In the genomic region with DNA sequence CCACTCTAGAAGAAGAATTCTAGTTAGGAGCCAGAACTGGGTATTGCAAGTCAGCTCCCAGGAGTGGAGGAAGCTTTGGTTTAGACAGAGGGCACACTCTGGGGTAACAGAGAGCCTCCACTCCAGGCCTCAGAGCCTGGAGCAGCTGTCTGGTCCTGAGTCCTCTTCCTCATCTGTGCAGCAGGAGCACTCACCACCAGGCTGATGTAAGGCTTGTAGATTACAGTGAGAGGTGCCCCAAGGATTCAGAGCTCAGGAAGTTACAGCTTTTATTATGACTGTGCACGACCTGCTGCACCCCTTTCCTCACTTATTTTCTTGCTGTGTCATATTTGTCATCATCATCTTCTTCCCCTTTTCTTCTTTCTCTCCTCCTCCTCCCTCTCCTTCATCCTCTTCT, we compare ENCODE assay signal across 18 cellular contexts.
"Had no signal": no experiment of that assay in that cellular context is flagged by ENCODE, and none has a peak within 500 bp of the region (broad histone marks: within the 10 kb centered on the region; RNA-seq: fewer than 3 reads in every experiment).

No MANE protein-coding gene starts in this region.

- H3K27ac Mint-ChIP-seq: activated CD4-positive, alpha-beta T cell treated with anti-CD3 and anti-CD28 coated beads, Interleukin-2, amount 10 ng/mL, durations not matched to agents 7 days and 5 days; activated CD8-positive, alpha-beta T cell treated with anti-CD3 and anti-CD28 coated beads, Interleukin-2, amount 10 ng/mL, durations not matched to agents 7 days and 5 days; activated naive CD4-positive, alpha-beta T cell treated with anti-CD3 and anti-CD28 coated beads, Interleukin-2, amount 50 U/mL, for 24 hours; activated naive CD8-positive, alpha-beta T cell treated with anti-CD3 and anti-CD28 coated beads, Interleukin-2, amount 50 U/mL, for 24 hours; mesothelial cell of epicardium had no signal

- H3K4me1 Mint-ChIP-seq: activated naive CD4-positive, alpha-beta T cell treated with anti-CD3 and anti-CD28 coated beads, Interleukin-2, amount 50 U/mL, for 24 hours; activated naive CD8-positive, alpha-beta T cell treated with anti-CD3 and anti-CD28 coated beads, Interleukin-2, amount 50 U/mL, for 24 hours; mesothelial cell of epicardium; naive B cell had no signal

- H3K4me3 Mint-ChIP-seq: activated CD4-positive, alpha-beta T cell treated with anti-CD3 and anti-CD28 coated beads, Interleukin-2, amount 10 ng/mL, durations not matched to agents 7 days and 5 days; activated CD8-positive, alpha-beta T cell treated with anti-CD3 and anti-CD28 coated beads, Interleukin-2, amount 10 ng/mL, durations not matched to agents 7 days and 5 days; activated naive CD4-positive, alpha-beta T cell treated with anti-CD3 and anti-CD28 coated beads, Interleukin-2, amount 50 U/mL, for 24 hours; activated naive CD8-positive, alpha-beta T cell treated with anti-CD3 and anti-CD28 coated beads, Interleukin-2, amount 50 U/mL, for 24 hours; mesothelial cell of epicardium; naive B cell; neural progenitor cell had no signal

- H3K36me3 Mint-ChIP-seq: activated naive CD4-positive, alpha-beta T cell treated with anti-CD3 and anti-CD28 coated beads, Interleukin-2, amount 50 U/mL, for 24 hours; mesothelial cell of epicardium; naive B cell had no signal

- H3K9me3 Mint-ChIP-seq: activated CD4-positive, alpha-beta T cell treated with anti-CD3 and anti-CD28 coated beads, Interleukin-2, amount 10 ng/mL, durations not matched to agents 7 days and 5 days; activated naive CD4-positive, alpha-beta T cell treated with anti-CD3 and anti-CD28 coated beads, Interleukin-2, amount 50 U/mL, for 24 hours; activated naive CD8-positive, alpha-beta T cell treated with anti-CD3 and anti-CD28 coated beads, Interleukin-2, amount 50 U/mL, for 24 hours; mesothelial cell of epicardium had no signal

- DNase-seq: activated CD4-positive, alpha-beta T cell treated with anti-CD3 and anti-CD28 coated beads for 1 hour; activated CD4-positive, alpha-beta T cell treated with anti-CD3 and anti-CD28 coated beads, Interleukin-2, amount 10 ng/mL, durations not matched to agents 7 days and 5 days; activated CD8-positive, alpha-beta T cell treated with anti-CD3 and anti-CD28 coated beads, Interleukin-2, amount 10 ng/mL, durations not matched to agents 7 days and 5 days; activated gamma-delta T cell; activated naive CD8-positive, alpha-beta T cell treated with anti-CD3 and anti-CD28 coated beads, Interleukin-2, amount 50 U/mL, for 24 hours; amygdala; caudate nucleus; foreskin fibroblast; head of caudate nucleus; hypothalamus; naive B cell; right cardiac atrium; stimulated activated CD4-positive, alpha-beta T cell treated with anti-CD3 and anti-CD28 coated beads, Interleukin-15, amount 100 ng/mL, for 24 hours; stimulated activated CD4-positive, alpha-beta T cell treated with anti-CD3 and anti-CD28 coated beads, Interleukin-2, amount 100 ng/mL, for 24 hours; stimulated activated naive CD4-positive, alpha-beta T cell treated with Interleukin-2 at 50 U/mL for 16 hours had no signal

- ATAC-seq: activated CD8-positive, alpha-beta T cell treated with anti-CD3 and anti-CD28 coated beads, Interleukin-2, amount 10 ng/mL, durations not matched to agents 7 days and 5 days; activated naive CD8-positive, alpha-beta T cell treated with anti-CD3 and anti-CD28 coated beads, Interleukin-2, amount 50 U/mL, for 24 hours; right cardiac atrium had no signal
